Comparison of ENCODE assay signal across 12 cellular contexts in genomic region chr12:94100254-94100653, GRCh38. TPM values are rescaled to one million over a fixed set of nuclear protein-coding genes. Genes with fewer than 3 reads are reported as not detected.
DNase-seq lines count a peak whose midpoint lies in the region; ATAC-seq, FAIRE-seq and TF ChIP-seq lines count a peak whose summit lies in the region.
"Had no signal": no experiment of that assay in that cellular context is flagged by ENCODE, and none has a peak within 500 bp of the region (broad histone marks: within the 10 kb centered on the region; RNA-seq: fewer than 3 reads in every experiment).

No MANE protein-coding gene starts in this region.

- H3K4me2 ChIP-seq in astrocyte (ENCODE audit: low read length) (peak overlapping the region; percentile 96), trophoblast cell (ENCODE audit: low read length) (no peak overlapping the region)

- no CpG with 5 or more reads among the region's 7 CpGs for WGBS in trophoblast cell (ENCODE audit: extremely low coverage, insufficient coverage, insufficient read length)

- H3K4me3 ChIP-seq in astrocyte (ENCODE audit: insufficient read depth, low read depth, low read length), result peak overlapping the region; percentile 18
- no peak overlapping the region for H3K4me3 ChIP-seq in trophoblast cell (ENCODE audit: low read depth, low read length)

- no peaks in the 10 kb centered on the region for H3K27me3 ChIP-seq in astrocyte (ENCODE audit: insufficient read depth, low read length)
- no peaks in the 10 kb centered on the region for H3K27me3 ChIP-seq in trophoblast cell (ENCODE audit: insufficient read depth, low read length)
- H3K27me3 ChIP-seq: vagina had no signal

- no peak overlapping the region for H2BK120ac ChIP-seq in trophoblast cell (ENCODE audit: insufficient read depth, low read length, poor library complexity)

- peak; percentile 3 for DNase-seq in NCI-H2029 (lab: John Stamatoyannopoulos, UW)
- no peak for DNase-seq in NCI-H2029 treated with DMSO at 0.1 percent for 48 hours (lab: John Stamatoyannopoulos, UW)
- DNase-seq in NCI-H69 (lab: John Stamatoyannopoulos, UW), result peak; percentile 65
- peak; percentile 91 for DNase-seq in astrocyte (ENCODE audit: low read depth)
- DNase-seq in trophoblast cell, result peak; percentile 41 to 69
- DNase-seq: heart left ventricle, NCI-H187 treated with DMSO at 0.1 percent for 48 hours had no signal

- H4K91ac ChIP-seq in trophoblast cell (ENCODE audit: low read depth, low read length), result no peak overlapping the region

- peaks cover 25% of the 10 kb centered on the region for H3K4me1 Mint-ChIP-seq in astrocyte (ENCODE audit: low read depth, unreplicated experiment)

- no peaks in the 10 kb centered on the region for H3K79me1 ChIP-seq in trophoblast cell (ENCODE audit: low read length)

- H3K27me3 Mint-ChIP-seq in astrocyte (ENCODE audit: low read depth, unreplicated experiment), result peaks cover 11% of the 10 kb centered on the region

- no peak overlapping the region for H3K18ac ChIP-seq in trophoblast cell (ENCODE audit: low read length)

- H3K9me3 ChIP-seq in astrocyte (ENCODE audit: insufficient read depth, low read depth, low read length) (no peaks in the 10 kb centered on the region), trophoblast cell (ENCODE audit: insufficient read depth, low read depth, low read length) (no peaks in the 10 kb centered on the region)
- H3K9me3 ChIP-seq: heart left ventricle, vagina had no signal

- H3K27ac Mint-ChIP-seq in astrocyte (ENCODE audit: unreplicated experiment), result peak overlapping the region; percentile 84

- no peaks in the 10 kb centered on the region for H3K9me3 Mint-ChIP-seq in astrocyte (ENCODE audit: unreplicated experiment)

- no peak overlapping the region for H2BK5ac ChIP-seq in trophoblast cell (ENCODE audit: low read depth, low read length, poor library complexity)

- no peak overlapping the region for H4K12ac ChIP-seq in trophoblast cell (ENCODE audit: low read depth, low read length)

- H3K36me3 Mint-ChIP-seq in astrocyte (ENCODE audit: low read depth, unreplicated experiment), result no peaks in the 10 kb centered on the region

- TF ChIP-seq CTCF in astrocyte (IDR thresholded peaks at IDR 0.05; ENCODE audit: insufficient read depth, low read depth, low read length), result no peak

- FAIRE-seq in astrocyte (lab: Jason Lieb, UNC), result no peak

- H2AK5ac ChIP-seq in trophoblast cell (ENCODE audit: low read length), result no peak overlapping the region

- H2BK12ac ChIP-seq in trophoblast cell (ENCODE audit: low read length), result no peak overlapping the region

- H3K4ac ChIP-seq in trophoblast cell (ENCODE audit: low read depth, low read length), result no peak overlapping the region

- H4K8ac ChIP-seq in trophoblast cell (ENCODE audit: low read depth, low read length), result no peak overlapping the region

- H3K9ac ChIP-seq in astrocyte (ENCODE audit: low read length) (peak overlapping the region; percentile 77), trophoblast cell (ENCODE audit: low read length) (no peak overlapping the region)

- H3K79me2 ChIP-seq in astrocyte (ENCODE audit: insufficient read depth, low read length), result no peaks in the 10 kb centered on the region
- H3K79me2 ChIP-seq in trophoblast cell (ENCODE audit: control insufficient read depth, insufficient read depth, low read length, poor library complexity), result no peaks in the 10 kb centered on the region

- H4K20me1 ChIP-seq in astrocyte (ENCODE audit: insufficient read depth, low read length), result no peaks in the 10 kb centered on the region

- no peak overlapping the region for H3K4me3 Mint-ChIP-seq in astrocyte (ENCODE audit: unreplicated experiment)

- H2AFZ ChIP-seq in astrocyte (ENCODE audit: low read depth, low read length), result peak overlapping the region; percentile 1
- H2AFZ ChIP-seq in trophoblast cell (ENCODE audit: insufficient read depth, low read length, poor library complexity), result no peak overlapping the region

- H3K36me3 ChIP-seq in astrocyte (ENCODE audit: insufficient read depth, low read length), result no peaks in the 10 kb centered on the region
- H3K36me3 ChIP-seq in trophoblast cell (ENCODE audit: control insufficient read depth in 1 of 2, insufficient read depth in 2 of 2, low read length in 2 of 2), result no peaks in the 10 kb centered on the region
- H3K36me3 ChIP-seq: heart left ventricle, vagina had no signal

- H3K14ac ChIP-seq in trophoblast cell (ENCODE audit: low read length), result no peak overlapping the region

- ATAC-seq in HG02763 (IDR thresholded peaks at IDR 0.05; ENCODE audit: unreplicated experiment) (no peak), HG02973 (IDR thresholded peaks at IDR 0.05; ENCODE audit: unreplicated experiment) (no peak), GM19328 (IDR thresholded peaks at IDR 0.05; ENCODE audit: unreplicated experiment) (no peak)
- ATAC-seq: sciatic nerve had no signal

- peaks cover 34% of the 10 kb centered on the region for H3K4me1 ChIP-seq in astrocyte (ENCODE audit: insufficient read depth, low read length)
- peaks cover 0 to 8% of the 10 kb centered on the region in 2 experiments for H3K4me1 ChIP-seq in trophoblast cell (ENCODE audit: control insufficient read depth in 1 of 2, insufficient read depth in 2 of 2, low read length in 2 of 2)

- H3K23ac ChIP-seq in trophoblast cell (ENCODE audit: low read length), result no peak overlapping the region

- H3K27ac ChIP-seq in astrocyte (ENCODE audit: low read depth, low read length) (peak overlapping the region; percentile 86), trophoblast cell (ENCODE audit: low read depth, low read length) (no peak overlapping the region)

RNA-seq across cellular contexts. Expression of gene PLXNC1, which starts 48.1 kb away (rescaled TPM):
- total RNA-seq in astrocyte, result 5.8 and 6.9 TPM in 2 replicates
- 0.21 and 0.22 TPM in 2 replicates for polyA plus RNA-seq in trophoblast cell (2013)
